In genomic region chr10:132986978-132987377, GRCh38 we compare ENCODE assay signal across 13 cellular contexts. TPM values are rescaled to one million over a fixed set of nuclear protein-coding genes. Genes with fewer than 3 reads are reported as not detected.
A peak's percentile ranks its signal among the peaks of the same experiment; 100 is the strongest.
DNase-seq lines count a peak whose midpoint lies in the region; ATAC-seq, FAIRE-seq and TF ChIP-seq lines count a peak whose summit lies in the region.
"Had no signal": no experiment of that assay in that cellular context is flagged by ENCODE, and none has a peak within 500 bp of the region (broad histone marks: within the 10 kb centered on the region; RNA-seq: fewer than 3 reads in every experiment).

No MANE protein-coding gene starts in this region.

- TF ChIP-seq EP300 in H1 (IDR thresholded peaks at IDR 0.05; ENCODE audit: borderline replicate concordance in 1 of 2, low read depth in 2 of 2, low read length in 2 of 2) (no peak), neural cell (conservative IDR thresholded peaks at IDR 0.05; ENCODE audit: poor library complexity, severe bottlenecking) (peak; percentile 66)

- H4K20me1 ChIP-seq in GM23248 (ENCODE audit: insufficient read depth): no peaks in the 10 kb centered on the region
- H4K20me1 ChIP-seq in H1 (replicated peaks in 1 of 2; ENCODE audit: control insufficient read depth in 1 of 2, insufficient read depth in 2 of 2, low read length in 2 of 2): peaks cover 0 to under 1% of the 10 kb centered on the region in 2 experiments
- H4K20me1 ChIP-seq in neural cell (ENCODE audit: insufficient read depth): no peaks in the 10 kb centered on the region
- no peaks in the 10 kb centered on the region for H4K20me1 ChIP-seq in mammary epithelial cell (ENCODE audit: insufficient read depth, low read length)

- H3K4me2 ChIP-seq in GM23248 (ENCODE audit: unreplicated experiment) (no peak overlapping the region), H1 (ENCODE audit: insufficient read depth in 1 of 2, low read depth in 2 of 2, low read length in 2 of 2) (no peak overlapping the region), neural cell (ENCODE audit: low read length) (no peak overlapping the region), mammary epithelial cell (ENCODE audit: insufficient read depth, low read depth, low read length) (no peak overlapping the region)

- in situ Hi-C loops in GM23248 (cut with MboI): no loop called here
- in situ Hi-C loops in mammary epithelial cell (cut with MboI; ENCODE audit: low sequenced_read_pairs in 2 of 2): no loop called here

- no peak overlapping the region for H3K18ac ChIP-seq in H1 (ENCODE audit: extremely low read depth, low read length)

- TF ChIP-seq CTCF in H1 (IDR thresholded peaks at IDR 0.05; ENCODE audit: control extremely low read depth in 1 of 3, insufficient read depth in 1 of 3, low read depth in 1 of 3, low read length in 3 of 3) (no peak), neural cell (IDR thresholded peaks at IDR 0.05; ENCODE audit: poor library complexity, severe bottlenecking) (no peak), mammary epithelial cell (conservative IDR thresholded peaks at IDR 0.05 in 1 of 2, IDR thresholded peaks at IDR 0.05 in 1 of 2; ENCODE audit: extremely low read depth in 1 of 2, insufficient read depth in 1 of 2, low read depth in 1 of 2, low read length in 2 of 2) (no peak)

- H3K9ac ChIP-seq in GM23248: no peak overlapping the region
- H3K9ac ChIP-seq in H1 (replicated peaks in 1 of 4; ENCODE audit: extremely low read depth in 1 of 4, low read depth in 3 of 4, low read length in 3 of 4): no peak overlapping the region
- no peak overlapping the region for H3K9ac ChIP-seq in neural cell (ENCODE audit: low read length)
- no peak overlapping the region for H3K9ac ChIP-seq in mammary epithelial cell (ENCODE audit: insufficient read depth, low read length)

- no TSS peak for BruUV-seq in mammary epithelial cell (replicated peaks; lab: Mats Ljungman, UMichigan)

- H3K14ac ChIP-seq in H1 (ENCODE audit: insufficient read length): no peak overlapping the region

- no peak overlapping the region for H4K91ac ChIP-seq in H1 (replicated peaks; ENCODE audit: insufficient read length, low read length)

- H3F3A ChIP-seq in GM23248 (ENCODE audit: insufficient read depth): peaks cover 4% of the 10 kb centered on the region
- no peaks in the 10 kb centered on the region for H3F3A ChIP-seq in neural cell (ENCODE audit: insufficient read depth, low read length, poor library complexity, severe bottlenecking)

- no peak for FAIRE-seq in H1 (lab: Jason Lieb, UNC)
- FAIRE-seq: K562 had no signal

- no peak overlapping the region for H3K23ac ChIP-seq in H1 (ENCODE audit: insufficient read length)

- H2AFZ ChIP-seq in GM23248: peak overlapping the region; percentile 91
- no peak overlapping the region for H2AFZ ChIP-seq in H1 (ENCODE audit: low read length)
- no peak overlapping the region for H2AFZ ChIP-seq in neural cell (ENCODE audit: low read depth, low read length)
- no peak overlapping the region for H2AFZ ChIP-seq in mammary epithelial cell (ENCODE audit: low read depth, low read length)

- no peaks in the 10 kb centered on the region for H3K79me2 ChIP-seq in GM23248 (ENCODE audit: insufficient read depth)
- no peaks in the 10 kb centered on the region for H3K79me2 ChIP-seq in H1 (ENCODE audit: control insufficient read depth in 1 of 2, insufficient read depth in 2 of 2, low read length in 2 of 2)
- no peaks in the 10 kb centered on the region for H3K79me2 ChIP-seq in neural cell (replicated peaks; ENCODE audit: insufficient read depth, low read length)
- H3K79me2 ChIP-seq in mammary epithelial cell (ENCODE audit: insufficient read depth, low read length): no peaks in the 10 kb centered on the region

- POLR2A ChIA-PET in H1 (lab: Charles Lee; ENCODE audit: partially characterized antibody): no interaction called here

- H2BK5ac ChIP-seq in H1 (ENCODE audit: low read depth, low read length): no peak overlapping the region

- DNase-seq in GM23248: no peak
- no peak for DNase-seq in H1 (ENCODE audit: low read depth in 1 of 2, low spot score in 2 of 2)
- no peak for DNase-seq in stimulated activated CD4-positive, alpha-beta T cell treated with anti-CD3 and anti-CD28 coated beads, Interleukin-1b, Interleukin-23, amount 100 ng/mL, for 48 hours
- DNase-seq in mammary epithelial cell: no peak
- DNase-seq: Calu3; CD4-positive, alpha-beta T cell; DMS 273 treated with DMSO at 0.1 percent for 48 hours had no signal

- H2BK15ac ChIP-seq in H1 (ENCODE audit: low read length): no peak overlapping the region

- H2BK120ac ChIP-seq in H1 (replicated peaks; ENCODE audit: low read depth, low read length): no peak overlapping the region

- no peak overlapping the region for H3K56ac ChIP-seq in H1 (replicated peaks; ENCODE audit: insufficient read length, low read depth, low read length)

- no peak for TF ChIP-seq POLR2A in H1 (IDR thresholded peaks at IDR 0.05; ENCODE audit: control extremely low read depth in 1 of 2, low read depth in 2 of 2, low read length in 2 of 2)

- 0 out of 2 replicates have a peak overlapping the region, but pooled peaks have one; percentile 28 for H4K8ac ChIP-seq in H1 (ENCODE audit: extremely low read depth, insufficient read depth, low read length)

- intact Hi-C loops in mammary epithelial cell (cut with micrococcal nuclease): no loop called here

- H3K36me3 ChIP-seq in GM23248 (ENCODE audit: low read depth) (no peaks in the 10 kb centered on the region), H1 (ENCODE audit: control insufficient read depth in 2 of 4, insufficient read depth in 4 of 4, low read length in 3 of 4) (no peaks in the 10 kb centered on the region), neural cell (ENCODE audit: insufficient read depth, low read length) (no peaks in the 10 kb centered on the region), mammary epithelial cell (ENCODE audit: insufficient read depth, low read length) (no peaks in the 10 kb centered on the region)
- H3K36me3 ChIP-seq: HAP-1 had no signal

- no peaks in the 10 kb centered on the region for H3K27me3 ChIP-seq in GM23248 (replicated peaks; ENCODE audit: insufficient read depth)
- no peaks in the 10 kb centered on the region for H3K27me3 ChIP-seq in H1 (replicated peaks in 1 of 4; ENCODE audit: control insufficient read depth in 3 of 4, extremely low read depth in 1 of 4, insufficient read depth in 3 of 4, low read length in 3 of 4)
- H3K27me3 ChIP-seq in neural cell (ENCODE audit: insufficient read depth, low read depth, low read length): no peaks in the 10 kb centered on the region
- H3K27me3 ChIP-seq in mammary epithelial cell (ENCODE audit: insufficient read depth, low read length): no peaks in the 10 kb centered on the region

- H2BK20ac ChIP-seq in H1 (ENCODE audit: low read length): no peak overlapping the region

- H3K9me3 ChIP-seq in GM23248 (ENCODE audit: low read depth) (no peaks in the 10 kb centered on the region), H1 (ENCODE audit: insufficient read depth in 2 of 2, low read depth in 1 of 2, low read length in 1 of 2) (no peaks in the 10 kb centered on the region), neural cell (ENCODE audit: low read length) (no peaks in the 10 kb centered on the region), mammary epithelial cell (replicated peaks; ENCODE audit: insufficient read depth, low read length) (peaks cover 16% of the 10 kb centered on the region)
- H3K9me3 ChIP-seq: HAP-1 had no signal

- no peak overlapping the region for H3K4ac ChIP-seq in H1 (replicated peaks; ENCODE audit: insufficient read length, low read depth, low read length)

- H3K23me2 ChIP-seq in H1 (ENCODE audit: low read depth, low read length): no peaks in the 10 kb centered on the region

- H3K9me2 ChIP-seq in GM23248 (ENCODE audit: insufficient read depth) (no peaks in the 10 kb centered on the region), neural cell (ENCODE audit: insufficient read depth, low read length) (no peaks in the 10 kb centered on the region)

- H2BK12ac ChIP-seq in H1 (ENCODE audit: low read depth, low read length): no peak overlapping the region

- H3K4me1 ChIP-seq in GM23248 (ENCODE audit: insufficient read depth) (no peaks in the 10 kb centered on the region; the same call in 1 of the 2 replicates), H1 (replicated peaks in 1 of 4; ENCODE audit: control insufficient read depth in 3 of 4, insufficient read depth in 4 of 4, low read length in 3 of 4) (peaks cover 0 to 9% (median 1%) of the 10 kb centered on the region in 4 experiments; a peak in 1 of 7 replicates), mammary epithelial cell (ENCODE audit: insufficient read depth, low read length) (no peaks in the 10 kb centered on the region)
- H3K4me1 ChIP-seq: HAP-1 had no signal

- 56 to 58% methylated on average over 14 of the region's 14 CpGs for WGBS in GM23248 (ENCODE audit: low coverage in 1 of 2, low lambda C conversion rate in 2 of 2, missing lambda C conversion rate in 2 of 2), 2 experiments
- WGBS in H1 (ENCODE audit: extremely low coverage in 1 of 2, insufficient coverage in 1 of 2, insufficient read length in 1 of 2, insufficient replicate concordance in 2 of 2, low coverage in 1 of 2, low lambda C conversion rate in 2 of 2, missing lambda C conversion rate in 1 of 2), 2 experiments: 85% methylated on average over 14 of the region's 14 CpGs; no CpG with 5 or more reads in 1 of the 2 experiments
- WGBS in mammary epithelial cell (ENCODE audit: low coverage, missing lambda C conversion rate): 70% methylated on average over 14 of the region's 14 CpGs

- no peaks in the 10 kb centered on the region for H3K79me1 ChIP-seq in H1 (ENCODE audit: low read depth, low read length)

- H2AK5ac ChIP-seq in H1 (ENCODE audit: low read depth, low read length): no peak overlapping the region

- no peak overlapping the region for H3K4me3 ChIP-seq in GM23248
- no peak overlapping the region for H3K4me3 ChIP-seq in H1 (ENCODE audit: extremely low read depth in 1 of 4, insufficient read depth in 2 of 4, low read depth in 3 of 4, low read length in 4 of 4)
- no peak overlapping the region for H3K4me3 ChIP-seq in neural cell (ENCODE audit: low read length)
- H3K4me3 ChIP-seq in mammary epithelial cell (replicated peaks in 1 of 3; ENCODE audit: insufficient read depth in 1 of 3, low read depth in 2 of 3, low read length in 3 of 3): no peak overlapping the region
- H3K4me3 ChIP-seq: HAP-1, K562 had no signal

- CTCF ChIA-PET in H1 (lab: Charles Lee; ENCODE audit: partially characterized antibody) (interaction anchor here (0.8 to 1.2 kb wide), 2 partner anchors 17 to 43 kb away, joined by 3 read pairs; no protein-coding TSS in a partner anchor), mammary epithelial cell (lab: Charles Lee; ENCODE audit: low non-redundant PET) (no interaction called here)

- dilution Hi-C loops in mammary epithelial cell (cut with HindIII; ENCODE audit: low sequenced_read_pairs): loop anchor here (5.0 kb wide), 1 partner anchor 55 kb away; no protein-coding TSS in a partner anchor

- H3K27ac ChIP-seq in GM23248 (no peak overlapping the region; the same call in 1 of the 2 replicates), H1 (ENCODE audit: low read depth, low read length) (no peak overlapping the region), neural cell (ENCODE audit: low read length) (no peak overlapping the region), temporal lobe (ENCODE audit: low read depth, low read length) (peak overlapping the region; percentile 40), mammary epithelial cell (ENCODE audit: insufficient read depth, low read depth, low read length) (no peak overlapping the region)

- TF ChIP-seq RAD21 in H1 (IDR thresholded peaks at IDR 0.05 in 1 of 2, conservative IDR thresholded peaks at IDR 0.05 in 1 of 2; ENCODE audit: low read depth in 2 of 2, low read length in 2 of 2): no peak
- TF ChIP-seq RAD21 in neural cell (conservative IDR thresholded peaks at IDR 0.05): no peak

- ATAC-seq in HG03432 (IDR thresholded peaks at IDR 0.05; ENCODE audit: unreplicated experiment): no peak

- H4K5ac ChIP-seq in H1 (ENCODE audit: insufficient read length, low read depth, low read length): no peak overlapping the region

RNA-seq across cellular contexts. Expression of gene CFAP46, which starts 44.6 kb away (rescaled TPM):
- total RNA-seq in GM23248 (2014; rRNA removed; shearing (Covaris generic)): 0.22 TPM in 1 of 2 replicates, not detected in the other
- polyA plus RNA-seq in GM23248 (2016; fragmentation: Nextera tagmentation; extraction: Ambion mirVana): 0.20 and 0.33 TPM in 2 replicates
- 3.1 and 4.8 TPM in 2 replicates for total RNA-seq in H1 (2021; fragmentation: NEBNext Ultra II Directional; extraction: Animal tissue kit (Norgen Biotek cat#: 25700))
- 2.2 and 2.6 TPM in 2 replicates for polyA plus RNA-seq in H1 (2011; rRNA removed)
- polyA plus RNA-seq in H1 (2011; cell fraction: cytosol; rRNA removed): 2.7 TPM
- polyA plus RNA-seq in H1 (2011; cell fraction: nucleus; rRNA removed): 8.9 TPM
- 2.5 to 4.7 TPM (median 3.4 TPM) in 4 replicates for polyA plus RNA-seq in H1 (2012, experiment 1 of 2)
- polyA plus RNA-seq in H1 (2012, experiment 2 of 2): 2.7 TPM
- polyA plus RNA-seq in H1 (2013, experiment 1 of 2): 2.8 TPM
- polyA plus RNA-seq in H1 (2013, experiment 2 of 2): 2.5 TPM
- polyA minus RNA-seq in H1 (2011; rRNA and poly(A)+ RNA removed): 3.9 TPM in 2 replicates
- polyA minus RNA-seq in H1 (2011; cell fraction: cytosol; rRNA and poly(A)+ RNA removed): 0.29 TPM
- polyA minus RNA-seq in H1 (2011; cell fraction: nucleus; rRNA and poly(A)+ RNA removed): 5.8 TPM
- polyA plus RNA-seq in neural cell: 2.6 and 3.5 TPM in 2 replicates
- 3.2 and 3.7 TPM in 2 replicates for polyA minus RNA-seq in neural cell
- 2.0 TPM for total RNA-seq in temporal lobe
- total RNA-seq in mammary epithelial cell: under 1 TPM in 1 of 2 donors, not detected in 1; 0.33 TPM
- not detected for polyA plus RNA-seq in mammary epithelial cell
- polyA minus RNA-seq in mammary epithelial cell: not detected
- total RNA-seq: B cell; Calu3; CD4-positive, alpha-beta T cell; K562 had no signal
- polyA plus RNA-seq: K562 had no signal
